ENCODE assay signal across 39 cellular contexts in the genomic region with DNA sequence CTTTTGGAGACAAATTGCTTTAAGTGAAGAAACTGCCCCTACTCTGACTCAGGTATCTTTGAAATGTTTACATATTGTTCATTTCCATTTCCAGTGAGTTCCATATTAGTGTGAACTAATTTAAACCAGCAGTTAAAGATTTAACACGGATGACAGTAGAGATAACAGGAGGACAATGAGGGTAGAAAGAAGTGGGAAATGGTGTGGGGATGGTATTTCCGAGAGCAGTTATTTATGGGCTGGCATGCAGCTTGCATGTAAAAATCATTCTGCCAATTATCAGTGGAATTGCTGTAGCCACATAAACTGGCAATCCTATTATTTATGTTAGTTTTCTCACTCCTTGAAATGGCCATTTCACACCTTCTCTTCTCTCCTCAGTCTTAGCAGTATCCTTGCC. TPM values are rescaled to one million over a fixed set of nuclear protein-coding genes. Genes with fewer than 3 reads are reported as not detected.
"Had no signal": no experiment of that assay in that cellular context is flagged by ENCODE, and none has a peak within 500 bp of the region (broad histone marks: within the 10 kb centered on the region; RNA-seq: fewer than 3 reads in every experiment).

No MANE protein-coding gene starts in this region.

- H3K27me3 ChIP-seq: adrenal gland, ascending aorta, body of pancreas, brain microvascular endothelial cell, breast epithelium, cardiac muscle cell had no signal

- H3K9me3 ChIP-seq: adrenal gland, ascending aorta, body of pancreas, breast epithelium had no signal

- H3K4me1 Mint-ChIP-seq: activated naive CD4-positive, alpha-beta T cell treated with anti-CD3 and anti-CD28 coated beads, Interleukin-2, amount 10 ng/mL, durations not matched to agents 7 days and 5 days; activated naive CD4-positive, alpha-beta T cell treated with anti-CD3 and anti-CD28 coated beads, Interleukin-2, amount 50 U/mL, for 24 hours; activated naive CD8-positive, alpha-beta T cell treated with anti-CD3 and anti-CD28 coated beads for 36 hours; activated naive CD8-positive, alpha-beta T cell treated with anti-CD3 and anti-CD28 coated beads, Interleukin-2, amount 10 ng/mL, durations not matched to agents 7 days and 5 days; activated naive CD8-positive, alpha-beta T cell treated with anti-CD3 and anti-CD28 coated beads, Interleukin-2, amount 50 U/mL, for 24 hours; activated T-helper 17 cell treated with anti-CD3 and anti-CD28 coated beads, Interleukin-2, amount 50 U/mL, for 72 hours; brain; central memory CD8-positive, alpha-beta T cell had no signal

- H3K27me3 Mint-ChIP-seq: activated naive CD4-positive, alpha-beta T cell treated with anti-CD3 and anti-CD28 coated beads, Interleukin-2, amount 10 ng/mL, durations not matched to agents 7 days and 5 days; activated naive CD4-positive, alpha-beta T cell treated with anti-CD3 and anti-CD28 coated beads, Interleukin-2, amount 50 U/mL, for 24 hours; central memory CD8-positive, alpha-beta T cell had no signal

- H3K27ac Mint-ChIP-seq: activated naive CD4-positive, alpha-beta T cell treated with anti-CD3 and anti-CD28 coated beads for 36 hours; activated naive CD4-positive, alpha-beta T cell treated with anti-CD3 and anti-CD28 coated beads, Interleukin-2, amount 10 ng/mL, durations not matched to agents 7 days and 5 days; activated naive CD4-positive, alpha-beta T cell treated with anti-CD3 and anti-CD28 coated beads, Interleukin-2, amount 50 U/mL, for 24 hours; activated naive CD4-positive, alpha-beta T cell treated with anti-CD3 and anti-CD28 coated beads, Interleukin-2, amount 50 U/mL, for 72 hours; activated naive CD8-positive, alpha-beta T cell; activated naive CD8-positive, alpha-beta T cell treated with anti-CD3 and anti-CD28 coated beads for 36 hours; activated naive CD8-positive, alpha-beta T cell treated with anti-CD3 and anti-CD28 coated beads, Interleukin-2, amount 10 ng/mL, durations not matched to agents 7 days and 5 days; activated naive CD8-positive, alpha-beta T cell treated with anti-CD3 and anti-CD28 coated beads, Interleukin-2, amount 50 U/mL, for 24 hours; activated T-cell treated with anti-CD3 and anti-CD28 coated beads, Interleukin-2, amount 50 U/mL, for 24 hours; activated T-cell treated with anti-CD3 and anti-CD28 coated beads, Interleukin-2, amount 50 U/mL, for 72 hours; activated T-helper 1 cell treated with anti-CD3 and anti-CD28 coated beads, Interleukin-12 subunit alpha, Interleukin-12 subunit beta, Interleukin-2, Interleukin-4 antibody, amounts not matched to agents 30 ng/mL and 10 ng/mL and 1 ng/mL, durations not matched to agents 14 hours and 24 hours and 36 hours; activated T-helper 17 cell treated with anti-CD3 and anti-CD28 coated beads, Interleukin-2, amount 50 U/mL, for 72 hours; activated T-helper 2 cell treated with anti-CD3 and anti-CD28 coated beads, Interferon-gamma antibody, Interleukin-2, Interleukin-4, amounts not matched to agents 10 μg/mL and 5 μg/mL and 100 μg/mL, durations not matched to agents 14 hours and 24 hours and 36 hours; brain had no signal

- DNase-seq: activated effector memory CD4-positive, alpha-beta T cell treated with anti-CD3 and anti-CD28 coated beads, Interleukin-2, amount 50 U/mL, for 16 hours; activated effector memory CD4-positive, alpha-beta T cell treated with Interleukin-2 at 50 U/mL for 16 hours; activated gamma-delta T cell; activated gamma-delta T cell treated with Interleukin-2 at 50 U/mL for 16 hours; activated naive CD4-positive, alpha-beta T cell; activated naive CD4-positive, alpha-beta T cell treated with anti-CD3 and anti-CD28 coated beads for 36 hours; activated naive CD4-positive, alpha-beta T cell treated with anti-CD3 and anti-CD28 coated beads, Interleukin-2, amount 10 ng/mL, durations not matched to agents 7 days and 5 days; activated naive CD4-positive, alpha-beta T cell treated with anti-CD3 and anti-CD28 coated beads, Interleukin-2, amount 50 U/mL, for 16 hours; activated naive CD4-positive, alpha-beta T cell treated with Interleukin-2 at 50 U/mL for 16 hours; activated naive CD8-positive, alpha-beta T cell treated with anti-CD3 and anti-CD28 coated beads for 36 hours; activated naive CD8-positive, alpha-beta T cell treated with anti-CD3 and anti-CD28 coated beads, Interleukin-2, amount 10 ng/mL, durations not matched to agents 7 days and 5 days; activated naive CD8-positive, alpha-beta T cell treated with anti-CD3 and anti-CD28 coated beads, Interleukin-2, amount 50 U/mL, for 24 hours; activated T-cell treated with anti-CD3 and anti-CD28 coated beads, Interleukin-2, amount 50 U/mL, for 1 hour; activated T-cell treated with anti-CD3 and anti-CD28 coated beads, Interleukin-2, amount 50 U/mL, for 24 hours; activated T-cell treated with anti-CD3 and anti-CD28 coated beads, Interleukin-2, amount 50 U/mL, for 4 hours; activated T-cell treated with anti-CD3 and anti-CD28 coated beads, Interleukin-2, amount 50 U/mL, for 48 hours; activated T-cell treated with anti-CD3 and anti-CD28 coated beads, Interleukin-2, amount 50 U/mL, for 72 hours; adrenal gland; amniotic stem cell; amygdala; anterior cingulate cortex; aorta; body of pancreas; brain microvascular endothelial cell; caudate nucleus; central memory CD4-positive, alpha-beta T cell; cerebellar nuclear complex had no signal

- H3K36me3 Mint-ChIP-seq: activated naive CD4-positive, alpha-beta T cell treated with anti-CD3 and anti-CD28 coated beads, Interleukin-2, amount 10 ng/mL, durations not matched to agents 7 days and 5 days; activated naive CD4-positive, alpha-beta T cell treated with anti-CD3 and anti-CD28 coated beads, Interleukin-2, amount 50 U/mL, for 24 hours; activated naive CD4-positive, alpha-beta T cell treated with anti-CD3 and anti-CD28 coated beads, Interleukin-2, amount 50 U/mL, for 72 hours; activated naive CD8-positive, alpha-beta T cell; activated naive CD8-positive, alpha-beta T cell treated with anti-CD3 and anti-CD28 coated beads for 36 hours; activated naive CD8-positive, alpha-beta T cell treated with anti-CD3 and anti-CD28 coated beads, Interleukin-2, amount 10 ng/mL, durations not matched to agents 7 days and 5 days; brain had no signal

- ATAC-seq: activated naive CD4-positive, alpha-beta T cell treated with anti-CD3 and anti-CD28 coated beads, Interleukin-2, amount 50 U/mL, for 72 hours; activated naive CD8-positive, alpha-beta T cell treated with anti-CD3 and anti-CD28 coated beads, Interleukin-2, amount 50 U/mL, for 24 hours; activated T-cell treated with anti-CD3 and anti-CD28 coated beads, Interleukin-2, amount 50 U/mL, for 4 hours; activated T-cell treated with anti-CD3 and anti-CD28 coated beads, Interleukin-2, amount 50 U/mL, for 72 hours; activated T-helper 17 cell treated with anti-CD3 and anti-CD28 coated beads, Interleukin-2, amount 50 U/mL, for 72 hours; body of pancreas had no signal

- H3K36me3 ChIP-seq: adrenal gland, ascending aorta, brain microvascular endothelial cell, breast epithelium, cardiac muscle cell had no signal

- H3K4me3 Mint-ChIP-seq: activated naive CD4-positive, alpha-beta T cell treated with anti-CD3 and anti-CD28 coated beads for 36 hours; activated naive CD4-positive, alpha-beta T cell treated with anti-CD3 and anti-CD28 coated beads, Interleukin-2, amount 10 ng/mL, durations not matched to agents 7 days and 5 days; activated naive CD4-positive, alpha-beta T cell treated with anti-CD3 and anti-CD28 coated beads, Interleukin-2, amount 50 U/mL, for 24 hours; activated naive CD8-positive, alpha-beta T cell; activated naive CD8-positive, alpha-beta T cell treated with anti-CD3 and anti-CD28 coated beads for 36 hours; activated naive CD8-positive, alpha-beta T cell treated with anti-CD3 and anti-CD28 coated beads, Interleukin-2, amount 10 ng/mL, durations not matched to agents 7 days and 5 days; activated naive CD8-positive, alpha-beta T cell treated with anti-CD3 and anti-CD28 coated beads, Interleukin-2, amount 50 U/mL, for 24 hours; activated T-cell treated with anti-CD3 and anti-CD28 coated beads, Interleukin-2, amount 50 U/mL, for 24 hours; activated T-cell treated with anti-CD3 and anti-CD28 coated beads, Interleukin-2, amount 50 U/mL, for 4 hours; activated T-cell treated with anti-CD3 and anti-CD28 coated beads, Interleukin-2, amount 50 U/mL, for 72 hours; activated T-helper 1 cell treated with anti-CD3 and anti-CD28 coated beads, Interleukin-12 subunit alpha, Interleukin-12 subunit beta, Interleukin-2, Interleukin-4 antibody, amounts not matched to agents 30 ng/mL and 10 ng/mL and 1 ng/mL, durations not matched to agents 14 hours and 24 hours and 36 hours; activated T-helper 17 cell treated with anti-CD3 and anti-CD28 coated beads, Interleukin-2, amount 50 U/mL, for 72 hours; brain; central memory CD8-positive, alpha-beta T cell had no signal

- H3K27ac ChIP-seq: adrenal gland, ascending aorta, body of pancreas, brain microvascular endothelial cell, breast epithelium, cardiac muscle cell had no signal

- H3K4me3 ChIP-seq: adrenal gland, ascending aorta, body of pancreas, breast epithelium, cardiac muscle cell had no signal

- H3K9me3 Mint-ChIP-seq: activated naive CD4-positive, alpha-beta T cell treated with anti-CD3 and anti-CD28 coated beads for 36 hours; activated naive CD4-positive, alpha-beta T cell treated with anti-CD3 and anti-CD28 coated beads, Interleukin-2, amount 10 ng/mL, durations not matched to agents 7 days and 5 days; activated naive CD4-positive, alpha-beta T cell treated with anti-CD3 and anti-CD28 coated beads, Interleukin-2, amount 50 U/mL, for 24 hours; activated naive CD8-positive, alpha-beta T cell treated with anti-CD3 and anti-CD28 coated beads for 36 hours; activated naive CD8-positive, alpha-beta T cell treated with anti-CD3 and anti-CD28 coated beads, Interleukin-2, amount 10 ng/mL, durations not matched to agents 7 days and 5 days; activated T-cell treated with anti-CD3 and anti-CD28 coated beads, Interleukin-2, amount 50 U/mL, for 24 hours; activated T-cell treated with anti-CD3 and anti-CD28 coated beads, Interleukin-2, amount 50 U/mL, for 4 hours; activated T-helper 1 cell treated with anti-CD3 and anti-CD28 coated beads, Interleukin-12 subunit alpha, Interleukin-12 subunit beta, Interleukin-2, Interleukin-4 antibody, amounts not matched to agents 30 ng/mL and 10 ng/mL and 1 ng/mL, durations not matched to agents 14 hours and 24 hours and 36 hours; activated T-helper 2 cell treated with anti-CD3 and anti-CD28 coated beads, Interferon-gamma antibody, Interleukin-2, Interleukin-4, amounts not matched to agents 10 μg/mL and 5 μg/mL and 100 μg/mL, durations not matched to agents 14 hours and 24 hours and 36 hours; brain; central memory CD8-positive, alpha-beta T cell had no signal

RNA-seq across cellular contexts. Expression of a gene that starts 8.6 kb away (rescaled TPM):
- total RNA-seq: activated naive CD4-positive, alpha-beta T cell treated with anti-CD3 and anti-CD28 coated beads for 36 hours; activated naive CD4-positive, alpha-beta T cell treated with anti-CD3 and anti-CD28 coated beads, Interleukin-2, amount 50 U/mL, for 72 hours; activated naive CD8-positive, alpha-beta T cell treated with anti-CD3 and anti-CD28 coated beads for 36 hours; activated naive CD8-positive, alpha-beta T cell treated with anti-CD3 and anti-CD28 coated beads, Interleukin-2, amount 10 ng/mL, durations not matched to agents 7 days and 5 days; activated T-cell treated with anti-CD3 and anti-CD28 coated beads, Interleukin-2, amount 50 U/mL, for 72 hours; activated T-helper 1 cell treated with anti-CD3 and anti-CD28 coated beads, Interleukin-12 subunit alpha, Interleukin-12 subunit beta, Interleukin-2, Interleukin-4 antibody, amounts not matched to agents 30 ng/mL and 10 ng/mL and 1 ng/mL, durations not matched to agents 14 hours and 24 hours and 36 hours; activated T-helper 17 cell treated with anti-CD3 and anti-CD28 coated beads, Interleukin-2, amount 50 U/mL, for 72 hours; activated T-helper 2 cell treated with anti-CD3 and anti-CD28 coated beads, Interferon-gamma antibody, Interleukin-2, Interleukin-4, amounts not matched to agents 10 μg/mL and 5 μg/mL and 100 μg/mL, durations not matched to agents 14 hours and 24 hours and 36 hours; bronchial epithelial cell had no signal
- polyA plus RNA-seq: cardiac muscle cell had no signal
